ENCODE assay signal across 1 cellular context in genomic region chr1:224735159-224735558, GRCh38.
A peak's percentile ranks its signal among the peaks of the same experiment; 100 is the strongest.
TF ChIP-seq lines count a peak whose summit lies in the region.

No MANE protein-coding gene starts in this region.

TF ChIP-seq in GM12878, 131 proteins besides CTCF, POLR2A, EP300 and RAD21 (continued from another document and continues in another):
- TF ChIP-seq KAT2A (conservative IDR thresholded peaks at IDR 0.05; ENCODE audit: control insufficient read depth, low read depth, low read length) (no peak), TARDBP (IDR thresholded peaks at IDR 0.05; ENCODE audit: borderline replicate concordance) (no peak), HDAC2 (IDR thresholded peaks at IDR 0.05) (no peak), HCFC1 (IDR thresholded peaks at IDR 0.05; ENCODE audit: low read length) (no peak), NFXL1 (IDR thresholded peaks at IDR 0.05; ENCODE audit: borderline replicate concordance) (no peak), DPF2 (IDR thresholded peaks at IDR 0.05) (peak; percentile 42), SP1 (IDR thresholded peaks at IDR 0.05; ENCODE audit: low read depth, low read length) (no peak), ELK1 (IDR thresholded peaks at IDR 0.05; ENCODE audit: low read depth, low read length) (no peak), YBX1 (IDR thresholded peaks at IDR 0.05) (no peak), SMARCA5 (IDR thresholded peaks at IDR 0.05) (no peak), REST (IDR thresholded peaks at IDR 0.05; ENCODE audit: low read depth, low read length) (no peak), SMC3 (IDR thresholded peaks at IDR 0.05; ENCODE audit: borderline replicate concordance, low read length) (no peak), JUND (IDR thresholded peaks at IDR 0.05; ENCODE audit: low read depth, low read length) (no peak), WRNIP1 (IDR thresholded peaks at IDR 0.05; ENCODE audit: borderline replicate concordance, low read depth, low read length) (peak; percentile 43; the same call in 1 of the 2 replicates), NBN (IDR thresholded peaks at IDR 0.05) (0 out of 2 replicates have a peak, but pooled peaks have one; percentile 51), POU2F2 (IDR thresholded peaks at IDR 0.05; ENCODE audit: borderline replicate concordance, low read depth, low read length) (no peak), PKNOX1 (IDR thresholded peaks at IDR 0.05) (peak; percentile 56), RELB (IDR thresholded peaks at IDR 0.05; ENCODE audit: low read depth) (peak; percentile 71), RELA (IDR thresholded peaks at IDR 0.05; ENCODE audit: borderline replicate concordance, partially characterized antibody) (peak; percentile 13), NFIC (IDR thresholded peaks at IDR 0.05; ENCODE audit: low read depth, low read length) (no peak), CBFB (IDR thresholded peaks at IDR 0.05; ENCODE audit: low read depth) (0 out of 2 replicates have a peak, but pooled peaks have one; percentile 39), ZNF622 (IDR thresholded peaks at IDR 0.05) (no peak), STAT1 (conservative IDR thresholded peaks at IDR 0.05) (no peak), ZNF207 (IDR thresholded peaks at IDR 0.05; ENCODE audit: borderline replicate concordance) (no peak), ZSCAN29 (IDR thresholded peaks at IDR 0.05) (no peak), EED (IDR thresholded peaks at IDR 0.05; ENCODE audit: low read depth) (peak; percentile 83), FOS (IDR thresholded peaks at IDR 0.05; ENCODE audit: borderline replicate concordance, extremely low read depth, insufficient read length) (no peak), SKIL (IDR thresholded peaks at IDR 0.05; ENCODE audit: low read depth, poor library complexity, severe bottlenecking) (peak; percentile 33), HSF1 (IDR thresholded peaks at IDR 0.05; ENCODE audit: low read depth, low read length) (no peak), MEF2B (IDR thresholded peaks at IDR 0.05; ENCODE audit: partially characterized antibody, poor library complexity, severe bottlenecking) (peak; percentile 79), ATF7 (IDR thresholded peaks at IDR 0.05; ENCODE audit: low read depth) (peak; percentile 38; the same call in 1 of the 2 replicates), RBBP5 (conservative IDR thresholded peaks at IDR 0.05) (no peak), CHD4 (IDR thresholded peaks at IDR 0.05) (no peak), ZNF384 (IDR thresholded peaks at IDR 0.05; ENCODE audit: borderline replicate concordance, low read depth, low read length) (no peak), RCOR1 (conservative IDR thresholded peaks at IDR 0.05; ENCODE audit: low read depth, low read length) (peak; percentile 67; the same call in 1 of the 2 replicates), CREM (IDR thresholded peaks at IDR 0.05; ENCODE audit: low read depth) (peak; percentile 16; the same call in 1 of the 2 replicates), BCL3 (IDR thresholded peaks at IDR 0.05; ENCODE audit: borderline replicate concordance, insufficient read depth, low read depth, low read length, poor library complexity, severe bottlenecking) (no peak), FOXM1 (IDR thresholded peaks at IDR 0.05; ENCODE audit: low read depth, low read length) (no peak), MYB (IDR thresholded peaks at IDR 0.05; ENCODE audit: borderline replicate concordance, low read depth, low read length) (no peak)
- TF ChIP-seq, protein P1, sequence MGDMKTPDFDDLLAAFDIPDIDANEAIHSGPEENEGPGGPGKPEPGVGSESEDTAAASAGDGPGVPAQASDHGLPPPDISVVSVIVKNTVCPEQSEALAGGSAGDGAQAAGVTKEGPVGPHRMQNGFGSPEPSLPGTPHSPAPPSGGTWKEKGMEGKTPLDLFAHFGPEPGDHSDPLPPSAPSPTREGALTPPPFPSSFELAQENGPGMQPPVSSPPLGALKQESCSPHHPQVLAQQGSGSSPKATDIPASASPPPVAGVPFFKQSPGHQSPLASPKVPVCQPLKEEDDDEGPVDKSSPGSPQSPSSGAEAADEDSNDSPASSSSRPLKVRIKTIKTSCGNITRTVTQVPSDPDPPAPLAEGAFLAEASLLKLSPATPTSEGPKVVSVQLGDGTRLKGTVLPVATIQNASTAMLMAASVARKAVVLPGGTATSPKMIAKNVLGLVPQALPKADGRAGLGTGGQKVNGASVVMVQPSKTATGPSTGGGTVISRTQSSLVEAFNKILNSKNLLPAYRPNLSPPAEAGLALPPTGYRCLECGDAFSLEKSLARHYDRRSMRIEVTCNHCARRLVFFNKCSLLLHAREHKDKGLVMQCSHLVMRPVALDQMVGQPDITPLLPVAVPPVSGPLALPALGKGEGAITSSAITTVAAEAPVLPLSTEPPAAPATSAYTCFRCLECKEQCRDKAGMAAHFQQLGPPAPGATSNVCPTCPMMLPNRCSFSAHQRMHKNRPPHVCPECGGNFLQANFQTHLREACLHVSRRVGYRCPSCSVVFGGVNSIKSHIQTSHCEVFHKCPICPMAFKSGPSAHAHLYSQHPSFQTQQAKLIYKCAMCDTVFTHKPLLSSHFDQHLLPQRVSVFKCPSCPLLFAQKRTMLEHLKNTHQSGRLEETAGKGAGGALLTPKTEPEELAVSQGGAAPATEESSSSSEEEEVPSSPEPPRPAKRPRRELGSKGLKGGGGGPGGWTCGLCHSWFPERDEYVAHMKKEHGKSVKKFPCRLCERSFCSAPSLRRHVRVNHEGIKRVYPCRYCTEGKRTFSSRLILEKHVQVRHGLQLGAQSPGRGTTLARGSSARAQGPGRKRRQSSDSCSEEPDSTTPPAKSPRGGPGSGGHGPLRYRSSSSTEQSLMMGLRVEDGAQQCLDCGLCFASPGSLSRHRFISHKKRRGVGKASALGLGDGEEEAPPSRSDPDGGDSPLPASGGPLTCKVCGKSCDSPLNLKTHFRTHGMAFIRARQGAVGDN (IDR thresholded peaks at IDR 0.05) = no peak
- TF ChIP-seq, protein P2, sequence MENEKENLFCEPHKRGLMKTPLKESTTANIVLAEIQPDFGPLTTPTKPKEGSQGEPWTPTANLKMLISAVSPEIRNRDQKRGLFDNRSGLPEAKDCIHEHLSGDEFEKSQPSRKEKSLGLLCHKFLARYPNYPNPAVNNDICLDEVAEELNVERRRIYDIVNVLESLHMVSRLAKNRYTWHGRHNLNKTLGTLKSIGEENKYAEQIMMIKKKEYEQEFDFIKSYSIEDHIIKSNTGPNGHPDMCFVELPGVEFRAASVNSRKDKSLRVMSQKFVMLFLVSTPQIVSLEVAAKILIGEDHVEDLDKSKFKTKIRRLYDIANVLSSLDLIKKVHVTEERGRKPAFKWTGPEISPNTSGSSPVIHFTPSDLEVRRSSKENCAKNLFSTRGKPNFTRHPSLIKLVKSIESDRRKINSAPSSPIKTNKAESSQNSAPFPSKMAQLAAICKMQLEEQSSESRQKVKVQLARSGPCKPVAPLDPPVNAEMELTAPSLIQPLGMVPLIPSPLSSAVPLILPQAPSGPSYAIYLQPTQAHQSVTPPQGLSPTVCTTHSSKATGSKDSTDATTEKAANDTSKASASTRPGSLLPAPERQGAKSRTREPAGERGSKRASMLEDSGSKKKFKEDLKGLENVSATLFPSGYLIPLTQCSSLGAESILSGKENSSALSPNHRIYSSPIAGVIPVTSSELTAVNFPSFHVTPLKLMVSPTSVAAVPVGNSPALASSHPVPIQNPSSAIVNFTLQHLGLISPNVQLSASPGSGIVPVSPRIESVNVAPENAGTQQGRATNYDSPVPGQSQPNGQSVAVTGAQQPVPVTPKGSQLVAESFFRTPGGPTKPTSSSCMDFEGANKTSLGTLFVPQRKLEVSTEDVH (IDR thresholded peaks at IDR 0.05; ENCODE audit: low read depth, partially characterized antibody) = no peak
- TF ChIP-seq, protein P3, sequence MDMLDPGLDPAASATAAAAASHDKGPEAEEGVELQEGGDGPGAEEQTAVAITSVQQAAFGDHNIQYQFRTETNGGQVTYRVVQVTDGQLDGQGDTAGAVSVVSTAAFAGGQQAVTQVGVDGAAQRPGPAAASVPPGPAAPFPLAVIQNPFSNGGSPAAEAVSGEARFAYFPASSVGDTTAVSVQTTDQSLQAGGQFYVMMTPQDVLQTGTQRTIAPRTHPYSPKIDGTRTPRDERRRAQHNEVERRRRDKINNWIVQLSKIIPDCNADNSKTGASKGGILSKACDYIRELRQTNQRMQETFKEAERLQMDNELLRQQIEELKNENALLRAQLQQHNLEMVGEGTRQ (IDR thresholded peaks at IDR 0.05; ENCODE audit: borderline replicate concordance, low read depth, low read length) = no peak
